In the genomic region with DNA sequence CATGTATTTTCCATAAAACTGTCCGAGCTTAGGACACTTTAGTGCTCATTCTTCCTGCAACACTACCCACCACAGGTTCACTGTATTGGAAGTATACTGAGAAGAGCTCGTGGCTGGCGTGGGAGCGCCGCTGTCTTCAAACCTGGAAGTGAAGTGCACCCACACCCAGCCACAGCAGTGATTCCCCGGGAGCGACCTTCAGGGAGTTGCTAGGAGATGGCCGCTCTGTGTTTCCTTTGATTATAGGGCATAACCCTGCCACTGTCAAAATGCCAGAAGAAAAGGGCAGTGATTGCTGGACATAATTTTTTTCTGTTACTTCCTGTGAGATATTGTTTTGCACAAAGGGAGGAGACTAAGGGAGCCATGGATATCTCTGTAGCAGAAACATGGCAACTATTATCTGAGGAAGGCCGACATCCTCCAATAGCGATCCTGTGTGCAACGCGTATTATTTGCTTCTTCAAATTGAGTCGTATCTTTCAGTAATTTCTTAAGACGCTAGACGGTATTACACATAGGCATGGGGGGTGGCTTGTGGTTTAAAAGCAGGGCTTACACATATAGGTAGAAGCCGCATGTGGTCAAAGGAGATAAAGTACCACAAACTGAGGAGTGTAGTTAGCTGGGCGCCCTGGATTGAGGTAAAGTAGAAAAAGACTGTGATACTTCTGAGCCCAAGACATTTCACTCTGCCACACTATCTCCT, we compare ENCODE assay signal across 14 cellular contexts.
DNase-seq lines count a peak whose midpoint lies in the region; ATAC-seq lines count a peak whose summit lies in the region.
"Had no signal": no experiment of that assay in that cellular context is flagged by ENCODE, and none has a peak within 500 bp of the region (broad histone marks: within the 10 kb centered on the region; RNA-seq: fewer than 3 reads in every experiment).

No MANE protein-coding gene starts in this region.

- intact Hi-C loops in Right ventricle myocardium superior (cut with DNase I), result no loop called here

- ATAC-seq in Right ventricle myocardium superior (ENCODE audit: poor library complexity), result peak; percentile 70
- no peak for ATAC-seq in HG02840 (IDR thresholded peaks at IDR 0.05; ENCODE audit: low FRiP score, unreplicated experiment)
- no peak for ATAC-seq in GM18498 (IDR thresholded peaks at IDR 0.05; ENCODE audit: unreplicated experiment)
- no peak for ATAC-seq in GM19395 (IDR thresholded peaks at IDR 0.05; ENCODE audit: unreplicated experiment)

- DNase-seq in COLO829 (ENCODE audit: low spot score) (peak; percentile 20), NCI-H748 (lab: John Stamatoyannopoulos, UW; ENCODE audit: unreplicated experiment) (peak; percentile 69), Right ventricle myocardium superior (peak; percentile 55), mucosa of gallbladder (ENCODE audit: low spot score) (peak; percentile 56), NCI-H1105 (lab: John Stamatoyannopoulos, UW) (no peak)
- DNase-seq: activated naive CD8-positive, alpha-beta T cell treated with anti-CD3 and anti-CD28 coated beads for 36 hours; AML-193; ovary; Peyer's patch; stimulated activated CD4-positive, alpha-beta T cell treated with anti-CD3 and anti-CD28 coated beads, Interleukin-15, amount 100 ng/mL, for 24 hours; T-helper 1 cell had no signal
